Comparison of ENCODE assay signal across 8 cellular contexts in the genomic region with DNA sequence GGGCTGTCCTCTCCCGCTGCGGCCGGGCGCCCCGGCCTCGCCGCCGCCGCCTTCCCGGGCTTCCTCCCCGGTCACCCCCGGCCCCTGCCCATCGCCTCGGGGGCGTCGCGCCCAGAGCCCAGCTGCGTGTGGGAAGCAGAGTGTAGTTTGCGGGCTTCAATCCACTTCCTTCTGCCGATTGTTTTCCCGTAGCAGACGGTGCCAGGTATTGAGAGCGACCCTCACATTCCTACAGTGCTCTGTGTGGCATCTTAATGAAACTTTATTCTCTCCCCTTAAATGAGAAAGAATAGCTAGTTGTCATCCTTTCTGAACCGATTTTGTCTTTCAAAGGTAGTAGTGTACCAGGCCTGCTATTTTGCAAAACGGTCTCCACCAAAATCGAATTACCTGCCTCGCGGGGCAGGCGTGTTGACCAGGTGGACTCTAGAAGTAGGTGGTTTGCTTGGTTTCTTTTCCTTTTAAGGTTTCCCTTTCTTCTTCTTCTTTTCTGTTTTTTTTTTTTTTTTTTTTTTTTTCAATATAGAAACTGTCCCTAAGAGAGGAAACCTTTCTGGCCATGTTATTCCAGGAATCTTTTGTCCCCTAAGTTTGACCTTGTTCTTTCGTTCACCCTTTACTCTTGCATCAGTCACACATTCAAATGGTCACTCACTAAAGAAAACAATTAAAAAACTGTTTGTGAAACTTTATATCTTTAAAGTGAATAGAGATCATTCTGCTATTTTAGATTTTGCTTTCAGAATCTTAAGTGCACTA. TPM values are rescaled to one million over a fixed set of nuclear protein-coding genes. Genes with fewer than 3 reads are reported as not detected.
DNase-seq lines count a peak whose midpoint lies in the region; ATAC-seq, FAIRE-seq and TF ChIP-seq lines count a peak whose summit lies in the region.

No MANE protein-coding gene starts in this region.

- peaks cover 15% of the 10 kb centered on the region for H3K36me3 Mint-ChIP-seq in effector memory CD8-positive, alpha-beta T cell (ENCODE audit: insufficient read depth)
- H3K36me3 Mint-ChIP-seq in naive thymus-derived CD8-positive, alpha-beta T cell = no peaks in the 10 kb centered on the region

- no peak for TF ChIP-seq POLR2A in A549 (IDR thresholded peaks at IDR 0.05; ENCODE audit: low read length)

- H3K4me3 Mint-ChIP-seq in effector memory CD8-positive, alpha-beta T cell = peak overlapping the region; percentile 95 to 97
- H3K4me3 Mint-ChIP-seq in naive thymus-derived CD8-positive, alpha-beta T cell = peak overlapping the region; percentile 90 to 98 (median 94)

- H3K4me3 ChIP-seq in A549 = peak overlapping the region; percentile 85

- CTCF ChIA-PET in A549 (lab: Yijun Ruan, JAX) = interaction anchor here (0.8 to 1.1 kb wide), 4 partner anchors 23 to 98 kb away, joined by 3 to 4 read pairs (median 3); no protein-coding TSS in a partner anchor

- no peak for TF ChIP-seq CTCF in A549 (IDR thresholded peaks at IDR 0.05)

- under 1% methylated on average over 12 of the region's 30 CpGs for WGBS in A549 (ENCODE audit: missing lambda C conversion rate)

- no peaks in the 10 kb centered on the region for H3K9me3 Mint-ChIP-seq in effector memory CD8-positive, alpha-beta T cell
- no peaks in the 10 kb centered on the region for H3K9me3 Mint-ChIP-seq in naive thymus-derived CD8-positive, alpha-beta T cell

- no peak for TF ChIP-seq EP300 in A549 (IDR thresholded peaks at IDR 0.05)

- no peaks in the 10 kb centered on the region for H3K9me3 ChIP-seq in A549

- H3K27ac Mint-ChIP-seq in effector memory CD8-positive, alpha-beta T cell = peak overlapping the region; percentile 89 to 92
- H3K27ac Mint-ChIP-seq in naive thymus-derived CD8-positive, alpha-beta T cell = peak overlapping the region; percentile 84 to 97 (median 95)

- H3K4me1 ChIP-seq in A549 = peaks cover 27% of the 10 kb centered on the region; the same call in 2 of the 3 replicates

- H3K27me3 Mint-ChIP-seq in effector memory CD8-positive, alpha-beta T cell = no peaks in the 10 kb centered on the region
- no peaks in the 10 kb centered on the region for H3K27me3 Mint-ChIP-seq in naive thymus-derived CD8-positive, alpha-beta T cell

- no peak for TF ChIP-seq RAD21 in A549 (conservative IDR thresholded peaks at IDR 0.05 in 1 of 2, IDR thresholded peaks at IDR 0.05 in 1 of 2)

- FAIRE-seq in A549 (lab: Jason Lieb, UNC) (no peak), RCC 7860 (lab: Jason Lieb, UNC) (no peak)

- H3K4me2 ChIP-seq in A549 = peak overlapping the region; percentile 97

- peak overlapping the region; percentile 98 to 100 for H3K27ac ChIP-seq in A549

- POLR2A ChIA-PET in A549 (lab: Yijun Ruan, JAX) = interaction anchor here (1.2 kb wide), 1 partner anchor 33 kb away, joined by 6 read pairs; no protein-coding TSS in a partner anchor
- POLR2A ChIA-PET in naive thymus-derived CD8-positive, alpha-beta T cell (lab: Charles Lee) = interaction anchor here (0.7 to 1.6 kb wide), 8 partner anchors 18 to 666 kb away, joined by 3 to 6 read pairs (median 4); a partner anchor contains a TSS

- ATAC-seq in A549 = peak; percentile 12 to 48
- ATAC-seq in GM19035 (IDR thresholded peaks at IDR 0.05; ENCODE audit: unreplicated experiment) = peak; percentile 0
- ATAC-seq in effector memory CD8-positive, alpha-beta T cell (replicated peaks) = no peak
- peak; percentile 8 to 17 for ATAC-seq in naive thymus-derived CD8-positive, alpha-beta T cell
- ATAC-seq in HG03520 (IDR thresholded peaks at IDR 0.05; ENCODE audit: unreplicated experiment) = no peak

- peaks cover 20 to 29% of the 10 kb centered on the region in 2 donors for H3K4me1 Mint-ChIP-seq in effector memory CD8-positive, alpha-beta T cell (ENCODE audit: low read depth in 2 of 2)
- peaks cover 13 to 48% (median 32%) of the 10 kb centered on the region in 4 donors for H3K4me1 Mint-ChIP-seq in naive thymus-derived CD8-positive, alpha-beta T cell

- no peak for DNase-seq in A549 (ENCODE audit: low read depth in 1 of 2, low spot score in 1 of 2)
- peak; percentile 13 for DNase-seq in RCC 7860 (ENCODE audit: low spot score)
- DNase-seq in effector memory CD8-positive, alpha-beta T cell = no peak
- DNase-seq in naive thymus-derived CD8-positive, alpha-beta T cell = no peak
- no peak for DNase-seq in SHP77 (lab: John Stamatoyannopoulos, UW)
- DNase-seq in NCI-H774 (lab: John Stamatoyannopoulos, UW) = no peak

TF ChIP-seq in A549, 52 proteins besides CTCF, POLR2A, EP300 and RAD21:
- no peak for TF ChIP-seq NR3C1 (IDR thresholded peaks at IDR 0.05)
- TF ChIP-seq, protein P1, sequence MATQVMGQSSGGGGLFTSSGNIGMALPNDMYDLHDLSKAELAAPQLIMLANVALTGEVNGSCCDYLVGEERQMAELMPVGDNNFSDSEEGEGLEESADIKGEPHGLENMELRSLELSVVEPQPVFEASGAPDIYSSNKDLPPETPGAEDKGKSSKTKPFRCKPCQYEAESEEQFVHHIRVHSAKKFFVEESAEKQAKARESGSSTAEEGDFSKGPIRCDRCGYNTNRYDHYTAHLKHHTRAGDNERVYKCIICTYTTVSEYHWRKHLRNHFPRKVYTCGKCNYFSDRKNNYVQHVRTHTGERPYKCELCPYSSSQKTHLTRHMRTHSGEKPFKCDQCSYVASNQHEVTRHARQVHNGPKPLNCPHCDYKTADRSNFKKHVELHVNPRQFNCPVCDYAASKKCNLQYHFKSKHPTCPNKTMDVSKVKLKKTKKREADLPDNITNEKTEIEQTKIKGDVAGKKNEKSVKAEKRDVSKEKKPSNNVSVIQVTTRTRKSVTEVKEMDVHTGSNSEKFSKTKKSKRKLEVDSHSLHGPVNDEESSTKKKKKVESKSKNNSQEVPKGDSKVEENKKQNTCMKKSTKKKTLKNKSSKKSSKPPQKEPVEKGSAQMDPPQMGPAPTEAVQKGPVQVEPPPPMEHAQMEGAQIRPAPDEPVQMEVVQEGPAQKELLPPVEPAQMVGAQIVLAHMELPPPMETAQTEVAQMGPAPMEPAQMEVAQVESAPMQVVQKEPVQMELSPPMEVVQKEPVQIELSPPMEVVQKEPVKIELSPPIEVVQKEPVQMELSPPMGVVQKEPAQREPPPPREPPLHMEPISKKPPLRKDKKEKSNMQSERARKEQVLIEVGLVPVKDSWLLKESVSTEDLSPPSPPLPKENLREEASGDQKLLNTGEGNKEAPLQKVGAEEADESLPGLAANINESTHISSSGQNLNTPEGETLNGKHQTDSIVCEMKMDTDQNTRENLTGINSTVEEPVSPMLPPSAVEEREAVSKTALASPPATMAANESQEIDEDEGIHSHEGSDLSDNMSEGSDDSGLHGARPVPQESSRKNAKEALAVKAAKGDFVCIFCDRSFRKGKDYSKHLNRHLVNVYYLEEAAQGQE (IDR thresholded peaks at IDR 0.05) = no peak
- no peak for TF ChIP-seq HOXB13 (CRISPR knock-in tag; IDR thresholded peaks at IDR 0.05; ENCODE audit: low read depth)
- TF ChIP-seq, protein P2, sequence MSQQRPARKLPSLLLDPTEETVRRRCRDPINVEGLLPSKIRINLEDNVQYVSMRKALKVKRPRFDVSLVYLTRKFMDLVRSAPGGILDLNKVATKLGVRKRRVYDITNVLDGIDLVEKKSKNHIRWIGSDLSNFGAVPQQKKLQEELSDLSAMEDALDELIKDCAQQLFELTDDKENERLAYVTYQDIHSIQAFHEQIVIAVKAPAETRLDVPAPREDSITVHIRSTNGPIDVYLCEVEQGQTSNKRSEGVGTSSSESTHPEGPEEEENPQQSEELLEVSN (IDR thresholded peaks at IDR 0.05; ENCODE audit: borderline replicate concordance, low read depth) = no peak
- TF ChIP-seq, protein P3, sequence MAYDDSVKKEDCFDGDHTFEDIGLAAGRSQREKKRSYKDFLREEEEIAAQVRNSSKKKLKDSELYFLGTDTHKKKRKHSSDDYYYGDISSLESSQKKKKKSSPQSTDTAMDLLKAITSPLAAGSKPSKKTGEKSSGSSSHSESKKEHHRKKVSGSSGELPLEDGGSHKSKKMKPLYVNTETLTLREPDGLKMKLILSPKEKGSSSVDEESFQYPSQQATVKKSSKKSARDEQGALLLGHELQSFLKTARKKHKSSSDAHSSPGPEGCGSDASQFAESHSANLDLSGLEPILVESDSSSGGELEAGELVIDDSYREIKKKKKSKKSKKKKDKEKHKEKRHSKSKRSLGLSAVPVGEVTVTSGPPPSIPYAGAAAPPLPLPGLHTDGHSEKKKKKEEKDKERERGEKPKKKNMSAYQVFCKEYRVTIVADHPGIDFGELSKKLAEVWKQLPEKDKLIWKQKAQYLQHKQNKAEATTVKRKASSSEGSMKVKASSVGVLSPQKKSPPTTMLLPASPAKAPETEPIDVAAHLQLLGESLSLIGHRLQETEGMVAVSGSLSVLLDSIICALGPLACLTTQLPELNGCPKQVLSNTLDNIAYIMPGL (CRISPR knock-in tag; IDR thresholded peaks at IDR 0.05; ENCODE audit: borderline replicate concordance) = no peak
- no peak for TF ChIP-seq ZSCAN20 (CRISPR knock-in tag; IDR thresholded peaks at IDR 0.05)
- no peak for TF ChIP-seq JUN (IDR thresholded peaks at IDR 0.05)
TF ChIP-seq in A549: peak in this region for 0.

RNA-seq across cellular contexts. Expression of a gene that starts 0.9 kb away (rescaled TPM):
- 32.2 and 33.5 TPM in 2 replicates for polyA plus RNA-seq in A549 (2011; rRNA removed)
- polyA plus RNA-seq in A549 (2012; cell fraction: cytosol; rRNA removed) = 3.9 and 4.7 TPM in 2 replicates
- 1.9 and 3.2 TPM in 2 replicates for polyA plus RNA-seq in A549 (2012; cell fraction: nucleus; rRNA removed)
- 14.5 to 18.1 TPM (median 15.3 TPM) in 3 replicates for polyA plus RNA-seq in A549 (2017; fragmentation: RNase III; extraction: RNeasy Plus Mini Kit Qiagen cat#74134 plus additional on column Dnase treatment)
- 34.9 and 40.2 TPM in 2 replicates for polyA minus RNA-seq in A549 (2011; rRNA and poly(A)+ RNA removed)
- total RNA-seq in naive thymus-derived CD8-positive, alpha-beta T cell = 10 to 100 TPM; 73.6 to 83.2 TPM
- polyA plus RNA-seq in naive thymus-derived CD8-positive, alpha-beta T cell = 10 to 100 TPM in 2 of 3 donors, 1 to 10 TPM in 1; 8.9 to 32.8 (median 19.4) TPM

Comparison
In these comparisons a context has a peak if more than half of its experiments do, and no peak if none do; other contexts are left out.
1. ATAC-seq: peak in A549 (2 of 2), GM19035 (single experiment) and naive thymus-derived CD8-positive, alpha-beta T cell (2 of 2); none in effector memory CD8-positive, alpha-beta T cell (single experiment) and HG03520 (single experiment).